8 cellular contexts compared by ENCODE assay signal in the genomic region with DNA sequence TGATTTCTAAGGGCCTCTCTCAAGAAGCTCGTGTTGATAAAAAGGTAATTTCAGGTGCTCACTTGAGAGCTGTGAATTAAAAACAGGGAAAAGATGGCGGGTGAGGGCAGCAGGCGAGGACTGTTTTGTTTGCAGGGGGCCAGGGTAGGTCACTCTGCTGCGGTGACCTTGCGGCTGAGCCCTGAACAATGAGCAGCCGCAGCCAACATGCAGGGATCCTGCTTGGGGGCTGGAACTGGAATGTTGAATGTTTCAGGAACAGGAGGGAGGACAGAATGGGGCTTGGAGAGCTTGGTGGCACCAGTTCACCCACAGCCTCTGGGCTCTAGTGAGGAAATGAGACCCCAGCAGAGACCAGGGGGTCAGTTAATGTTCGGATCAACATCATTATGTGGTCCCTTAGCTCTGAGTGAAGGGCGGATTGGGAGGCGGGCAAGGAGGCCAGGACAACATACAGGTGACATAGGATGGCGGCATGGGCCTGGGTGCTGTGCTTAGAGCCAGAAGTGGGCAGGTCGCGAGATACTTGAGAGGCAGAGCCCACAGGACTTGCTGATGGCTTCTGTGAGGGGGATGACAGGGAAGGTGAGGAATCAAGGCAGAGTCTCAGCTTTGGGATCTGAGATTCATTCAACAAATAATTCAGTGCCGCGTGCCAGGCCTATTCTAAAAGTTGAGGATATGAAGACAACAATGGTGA.
A peak's percentile ranks its signal among the peaks of the same experiment; 100 is the strongest.
DNase-seq lines count a peak whose midpoint lies in the region; TF ChIP-seq lines count a peak whose summit lies in the region.
"Not testable (repeated sequence)": the region's sequence is repeated elsewhere in the genome, so short reads cannot be mapped to it uniquely, and the experiment has no call there.

No MANE protein-coding gene starts in this region.

- not testable (repeated sequence) for TF ChIP-seq POLR2A in lower leg skin (IDR thresholded peaks at IDR 0.05)

- H3K9ac ChIP-seq in OCI-LY1 (ENCODE audit: low read length) = not testable (repeated sequence)

- H3K9me3 ChIP-seq in Caco-2; OCI-LY1 (ENCODE audit: low read length); neutrophil: not testable (repeated sequence)

- CTCF ChIA-PET in Caco-2 (lab: Charles Lee); activated CD4-positive, alpha-beta memory T cell treated with anti-CD3 and anti-CD28 coated beads, Interleukin-2, amount 10 ng/mL, durations not matched to agents 7 days and 5 days (lab: Charles Lee): not testable (repeated sequence)
- CTCF ChIA-PET in activated naive CD4-positive, alpha-beta T cell treated with anti-CD3 and anti-CD28 coated beads for 36 hours (lab: Charles Lee) = interaction anchor here (1.5 to 1.6 kb wide), 3 partner anchors 10 to 15 kb away, joined by 3 to 5 read pairs (median 4); no protein-coding TSS in a partner anchor

- H3K27ac ChIP-seq in OCI-LY1 (ENCODE audit: low read depth, low read length, poor library complexity, severe bottlenecking) = peak overlapping the region; percentile 81
- peak overlapping the region; percentile 66 for H3K27ac ChIP-seq in neutrophil

- H3K79me2 ChIP-seq in OCI-LY1 (ENCODE audit: insufficient read depth, low read length) = peaks cover 30% of the 10 kb centered on the region

- H3K4me1 ChIP-seq in Caco-2 = not testable (repeated sequence)
- peaks cover 29% of the 10 kb centered on the region for H3K4me1 ChIP-seq in OCI-LY1 (ENCODE audit: insufficient read depth, low read length, severe bottlenecking)
- H3K4me1 ChIP-seq in neutrophil (ENCODE audit: control insufficient read depth in 1 of 2, insufficient read depth in 1 of 2, low read depth in 1 of 2, low read length in 1 of 2) = peaks cover 33 to 35% of the 10 kb centered on the region in 2 experiments

- not testable (repeated sequence) for H2AFZ ChIP-seq in OCI-LY1 (ENCODE audit: low read length)

- H3K27me3 ChIP-seq in Caco-2 (replicated peaks; ENCODE audit: control insufficient read depth, insufficient read depth, low read length); OCI-LY1 (ENCODE audit: insufficient read depth, low read length); neutrophil: not testable (repeated sequence)

- DNase-seq in Caco-2 (peak in 1 of 2 experiments; percentile 28), lower leg skin (ENCODE audit: low spot score in 2 of 2) (peak; percentile 8 to 66), type B pancreatic cell (ENCODE audit: extremely low spot score, unreplicated experiment) (peak; percentile 54)
- peak; percentile 13 for DNase-seq in activated CD4-positive, alpha-beta memory T cell treated with anti-CD3 and anti-CD28 coated beads, Interleukin-2, amount 10 ng/mL, durations not matched to agents 7 days and 5 days
- DNase-seq in activated naive CD4-positive, alpha-beta T cell treated with anti-CD3 and anti-CD28 coated beads for 36 hours = not testable (repeated sequence)

- H3K27ac Mint-ChIP-seq in Caco-2 (ENCODE audit: unreplicated experiment); activated naive CD4-positive, alpha-beta T cell treated with anti-CD3 and anti-CD28 coated beads for 36 hours: not testable (repeated sequence)
- H3K27ac Mint-ChIP-seq in activated CD4-positive, alpha-beta memory T cell treated with anti-CD3 and anti-CD28 coated beads, Interleukin-2, amount 10 ng/mL, durations not matched to agents 7 days and 5 days = peak overlapping the region; percentile 29
- peak overlapping the region; percentile 93 for H3K27ac Mint-ChIP-seq in dendritic cell treated with granulocyte-macrophage colony-stimulating factor and Interleukin-4, amounts not matched to agents 40 ng/mL and 50 ng/mL, for 4 days
- H3K27ac Mint-ChIP-seq in type B pancreatic cell = peak overlapping the region; percentile 89

- not testable (repeated sequence) for H3F3A ChIP-seq in OCI-LY1 (ENCODE audit: insufficient read depth, low read length)

- not testable (repeated sequence) for TF ChIP-seq CTCF in Caco-2 (IDR thresholded peaks at IDR 0.05; ENCODE audit: insufficient read depth in 1 of 2, low read depth in 1 of 2, low read length in 1 of 2, severe bottlenecking in 1 of 2, unreplicated experiment in 1 of 2); OCI-LY1 (IDR thresholded peaks at IDR 0.05; ENCODE audit: low read length); lower leg skin (IDR thresholded peaks at IDR 0.05); neutrophil (IDR thresholded peaks at IDR 0.05); type B pancreatic cell (conservative IDR thresholded peaks at IDR 0.05)

- H3K4me1 Mint-ChIP-seq in Caco-2 (ENCODE audit: low read depth, unreplicated experiment) = not testable (repeated sequence)
- peaks cover 24% of the 10 kb centered on the region for H3K4me1 Mint-ChIP-seq in activated CD4-positive, alpha-beta memory T cell treated with anti-CD3 and anti-CD28 coated beads, Interleukin-2, amount 10 ng/mL, durations not matched to agents 7 days and 5 days
- peaks cover 13% of the 10 kb centered on the region for H3K4me1 Mint-ChIP-seq in activated naive CD4-positive, alpha-beta T cell treated with anti-CD3 and anti-CD28 coated beads for 36 hours (ENCODE audit: low read depth)
- H3K4me1 Mint-ChIP-seq in dendritic cell treated with granulocyte-macrophage colony-stimulating factor and Interleukin-4, amounts not matched to agents 40 ng/mL and 50 ng/mL, for 4 days (ENCODE audit: low read depth) = peaks cover 53% of the 10 kb centered on the region
- H3K4me1 Mint-ChIP-seq in type B pancreatic cell (ENCODE audit: unreplicated experiment) = peaks cover 19% of the 10 kb centered on the region

- H3K36me3 Mint-ChIP-seq in Caco-2 (ENCODE audit: insufficient read depth, unreplicated experiment) = peaks cover 27% of the 10 kb centered on the region
- H3K36me3 Mint-ChIP-seq in activated CD4-positive, alpha-beta memory T cell treated with anti-CD3 and anti-CD28 coated beads, Interleukin-2, amount 10 ng/mL, durations not matched to agents 7 days and 5 days (ENCODE audit: low read depth); activated naive CD4-positive, alpha-beta T cell treated with anti-CD3 and anti-CD28 coated beads for 36 hours (ENCODE audit: low read depth); type B pancreatic cell: not testable (repeated sequence)
- peaks cover 18% of the 10 kb centered on the region for H3K36me3 Mint-ChIP-seq in dendritic cell treated with granulocyte-macrophage colony-stimulating factor and Interleukin-4, amounts not matched to agents 40 ng/mL and 50 ng/mL, for 4 days (ENCODE audit: low read depth)

- H3K4me3 Mint-ChIP-seq in Caco-2 (ENCODE audit: unreplicated experiment) (peak overlapping the region; percentile 97), type B pancreatic cell (peak overlapping the region; percentile 95)
- peak overlapping the region; percentile 19 for H3K4me3 Mint-ChIP-seq in activated CD4-positive, alpha-beta memory T cell treated with anti-CD3 and anti-CD28 coated beads, Interleukin-2, amount 10 ng/mL, durations not matched to agents 7 days and 5 days
- peak overlapping the region; percentile 22 for H3K4me3 Mint-ChIP-seq in activated naive CD4-positive, alpha-beta T cell treated with anti-CD3 and anti-CD28 coated beads for 36 hours
- H3K4me3 Mint-ChIP-seq in dendritic cell treated with granulocyte-macrophage colony-stimulating factor and Interleukin-4, amounts not matched to agents 40 ng/mL and 50 ng/mL, for 4 days = not testable (repeated sequence)

- H3K9me2 ChIP-seq in OCI-LY1 (ENCODE audit: low read depth, low read length) = not testable (repeated sequence)

- BruUV-seq in Caco-2 (replicated peaks; lab: Mats Ljungman, UMichigan) = not testable (repeated sequence)

- H3K36me3 ChIP-seq in Caco-2 (ENCODE audit: control insufficient read depth, insufficient read depth, low read length); OCI-LY1 (ENCODE audit: insufficient read depth, low read length); neutrophil: not testable (repeated sequence)

- POLR2A ChIA-PET in Caco-2 (lab: Charles Lee); activated CD4-positive, alpha-beta memory T cell treated with anti-CD3 and anti-CD28 coated beads, Interleukin-2, amount 10 ng/mL, durations not matched to agents 7 days and 5 days (lab: Charles Lee): not testable (repeated sequence)

- not testable (repeated sequence) for H4K20me1 ChIP-seq in OCI-LY1 (ENCODE audit: insufficient read depth, low read length)

- not testable (repeated sequence) for H3K4me2 ChIP-seq in OCI-LY1 (ENCODE audit: low read length)

- not testable (repeated sequence) for H3K27me3 Mint-ChIP-seq in Caco-2 (ENCODE audit: insufficient read depth, unreplicated experiment); activated CD4-positive, alpha-beta memory T cell treated with anti-CD3 and anti-CD28 coated beads, Interleukin-2, amount 10 ng/mL, durations not matched to agents 7 days and 5 days; activated naive CD4-positive, alpha-beta T cell treated with anti-CD3 and anti-CD28 coated beads for 36 hours (ENCODE audit: low read depth); dendritic cell treated with granulocyte-macrophage colony-stimulating factor and Interleukin-4, amounts not matched to agents 40 ng/mL and 50 ng/mL, for 4 days; type B pancreatic cell

- H3K4me3 ChIP-seq in Caco-2 (ENCODE audit: low read depth, low read length); OCI-LY1 (ENCODE audit: low read depth, low read length, poor library complexity, severe bottlenecking); lower leg skin (ENCODE audit: low read depth, poor library complexity, severe bottlenecking); neutrophil (ENCODE audit: low read depth in 1 of 2, low read length in 1 of 2): not testable (repeated sequence)

- intact Hi-C loops in Caco-2 (cut with micrococcal nuclease; ENCODE audit: unreplicated experiment) = loop anchor here (5.0 kb wide), 1 partner anchor 103 kb away; a partner anchor contains a TSS
- intact Hi-C loops in activated naive CD4-positive, alpha-beta T cell treated with anti-CD3 and anti-CD28 coated beads for 36 hours (cut with micrococcal nuclease) = loop anchor here (5.0 kb wide), 1 partner anchor 93 kb away; a partner anchor contains a TSS
- intact Hi-C loops in dendritic cell treated with granulocyte-macrophage colony-stimulating factor and Interleukin-4, amounts not matched to agents 40 ng/mL and 50 ng/mL, for 4 days (cut with micrococcal nuclease); lower leg skin (cut with DNase I; ENCODE audit: low total_unique reads): not testable (repeated sequence)

- 91 to 95% methylated on average over 14 of the region's 14 CpGs for WGBS in lower leg skin, 2 donors

- not testable (repeated sequence) for H3K9me3 Mint-ChIP-seq in Caco-2 (ENCODE audit: unreplicated experiment); activated CD4-positive, alpha-beta memory T cell treated with anti-CD3 and anti-CD28 coated beads, Interleukin-2, amount 10 ng/mL, durations not matched to agents 7 days and 5 days; activated naive CD4-positive, alpha-beta T cell treated with anti-CD3 and anti-CD28 coated beads for 36 hours; dendritic cell treated with granulocyte-macrophage colony-stimulating factor and Interleukin-4, amounts not matched to agents 40 ng/mL and 50 ng/mL, for 4 days; type B pancreatic cell
